Comparison of ENCODE assay signal across 11 cellular contexts in the genomic region with DNA sequence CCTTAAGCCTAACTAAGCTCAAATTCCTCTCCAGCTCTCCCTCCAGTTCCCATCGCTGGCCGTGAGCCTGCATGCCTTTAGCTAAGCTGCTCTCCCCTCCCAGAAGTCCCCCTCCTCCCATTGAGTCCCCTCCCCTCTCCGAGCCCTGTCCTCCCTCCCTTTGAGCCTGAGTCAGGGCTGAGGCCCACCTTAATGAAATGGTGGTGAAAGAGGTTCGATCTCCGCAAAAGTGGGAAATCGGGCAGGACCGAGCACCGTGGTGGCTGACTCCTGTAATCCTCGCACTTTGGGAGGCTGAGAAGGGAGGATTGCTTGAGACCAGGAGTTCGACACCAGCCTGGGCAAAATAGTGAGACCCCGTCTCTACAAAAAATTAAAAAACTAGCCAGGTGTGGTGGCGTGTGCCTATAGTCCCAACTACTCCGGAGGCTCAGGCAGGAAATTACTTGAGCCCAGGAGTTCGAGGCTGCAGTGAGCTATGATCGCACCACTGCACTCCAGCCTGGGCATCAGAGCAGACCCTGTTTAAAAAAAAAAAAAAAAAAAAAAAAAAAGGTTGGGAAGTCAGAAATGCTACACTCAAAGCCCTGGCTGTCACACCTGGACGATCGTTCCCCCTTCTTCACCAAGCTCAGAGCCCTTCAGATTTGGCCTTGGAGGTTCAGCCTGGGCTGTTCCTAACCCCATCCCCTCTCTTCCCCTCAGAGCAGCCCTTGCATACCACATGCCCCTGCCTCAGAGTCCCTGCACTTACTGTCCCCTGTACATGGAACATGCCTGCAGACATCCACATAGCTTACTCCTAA. TPM values are rescaled to one million over a fixed set of nuclear protein-coding genes. Genes with fewer than 3 reads are reported as not detected.
DNase-seq lines count a peak whose midpoint lies in the region; ATAC-seq and TF ChIP-seq lines count a peak whose summit lies in the region.
"Had no signal": no experiment of that assay in that cellular context is flagged by ENCODE, and none has a peak within 500 bp of the region (broad histone marks: within the 10 kb centered on the region; RNA-seq: fewer than 3 reads in every experiment).

No MANE protein-coding gene starts in this region.

- H3K27ac ChIP-seq in mesendoderm (ENCODE audit: low read depth, low read length), result no peak overlapping the region
- H3K27ac ChIP-seq in thyroid gland, result peak overlapping the region; percentile 88 to 95 (median 92)
- H3K27ac ChIP-seq: SJCRH30 had no signal

- no peak overlapping the region for H2BK5ac ChIP-seq in mesendoderm (ENCODE audit: low read length)

- WGBS in mesendoderm (ENCODE audit: extremely low coverage, insufficient coverage, low lambda C conversion rate), result no CpG with 5 or more reads among the region's 17 CpGs
- WGBS in thyroid gland, 2 donors, result 39 to 51% methylated on average over 17 of the region's 17 CpGs

- H3K56ac ChIP-seq in mesendoderm (ENCODE audit: low read length), result no peak overlapping the region

- H3K79me1 ChIP-seq in mesendoderm (ENCODE audit: low read length), result no peaks in the 10 kb centered on the region

- H3K79me2 ChIP-seq in mesendoderm (ENCODE audit: control insufficient read depth, insufficient read depth, low read length), result no peaks in the 10 kb centered on the region

- no peaks in the 10 kb centered on the region for H3K36me3 Mint-ChIP-seq in activated T-cell treated with anti-CD3 and anti-CD28 coated beads, Interleukin-2, amount 50 U/mL, for 72 hours (ENCODE audit: insufficient read depth in 2 of 2)
- no peaks in the 10 kb centered on the region for H3K36me3 Mint-ChIP-seq in brain

- TF ChIP-seq CTCF in brain (conservative IDR thresholded peaks at IDR 0.05) (no peak), thyroid gland (IDR thresholded peaks at IDR 0.05) (no peak)

- no peaks in the 10 kb centered on the region for H3K9me3 ChIP-seq in thyroid gland
- H3K9me3 ChIP-seq: mucosa of descending colon, SJCRH30 had no signal

- H3K36me3 ChIP-seq in mesendoderm (ENCODE audit: control insufficient read depth, insufficient read depth, low read length) (no peaks in the 10 kb centered on the region), thyroid gland (no peaks in the 10 kb centered on the region)
- H3K36me3 ChIP-seq: SJCRH30 had no signal

- H3K9me3 Mint-ChIP-seq in activated T-cell treated with anti-CD3 and anti-CD28 coated beads, Interleukin-2, amount 50 U/mL, for 72 hours, result peaks cover 0 to 2% of the 10 kb centered on the region in 2 donors
- H3K9me3 Mint-ChIP-seq in brain, result peaks cover 0 to 4% (median 3%) of the 10 kb centered on the region in 5 experiments

- H3K4me1 ChIP-seq in mesendoderm (ENCODE audit: control insufficient read depth, low read depth, low read length) (no peaks in the 10 kb centered on the region), thyroid gland (peaks cover 15 to 24% of the 10 kb centered on the region in 2 donors)
- H3K4me1 ChIP-seq: SJCRH30 had no signal

- no peak overlapping the region for H4K5ac ChIP-seq in mesendoderm (ENCODE audit: low read length)

- H3K4ac ChIP-seq in mesendoderm (ENCODE audit: low read depth, low read length), result no peak overlapping the region

- H4K8ac ChIP-seq in mesendoderm (ENCODE audit: low read depth, low read length), result no peak overlapping the region

- peak overlapping the region; percentile 64 to 65 for H3K4me3 Mint-ChIP-seq in activated T-cell treated with anti-CD3 and anti-CD28 coated beads, Interleukin-2, amount 50 U/mL, for 72 hours
- H3K4me3 Mint-ChIP-seq in brain, result peak overlapping the region; percentile 70 to 80 (median 76)

- H3K4me1 Mint-ChIP-seq in activated T-cell treated with anti-CD3 and anti-CD28 coated beads, Interleukin-2, amount 50 U/mL, for 72 hours (ENCODE audit: low read depth), result peaks cover 18% of the 10 kb centered on the region
- H3K4me1 Mint-ChIP-seq in brain, result peaks cover 4% of the 10 kb centered on the region

- no peak for TF ChIP-seq POLR2A in thyroid gland (IDR thresholded peaks at IDR 0.05)
- TF ChIP-seq POLR2A in GM18505 (IDR thresholded peaks at IDR 0.05; ENCODE audit: borderline replicate concordance, extremely low read depth, insufficient read depth, insufficient read length), result no peak

- DNase-seq in activated T-cell treated with anti-CD3 and anti-CD28 coated beads, Interleukin-2, amount 50 U/mL, for 72 hours, result no peak
- DNase-seq in activated T-cell treated with anti-CD3 and anti-CD28 coated beads for 4 hours, result no peak
- DNase-seq in mesendoderm, result no peak
- peak; percentile 51 to 55 for DNase-seq in thyroid gland
- DNase-seq in stimulated activated CD4-positive, alpha-beta T cell treated with anti-CD3 and anti-CD28 coated beads, Interleukin-2, amount 100 ng/mL, for 48 hours, result no peak
- DNase-seq: activated CD8-positive, alpha-beta memory T cell treated with anti-CD3 and anti-CD28 coated beads for 24 hours had no signal

- H2BK15ac ChIP-seq in mesendoderm (replicated peaks; ENCODE audit: low read depth), result no peak overlapping the region

- peaks cover 68% of the 10 kb centered on the region for H3K27me3 Mint-ChIP-seq in activated T-cell treated with anti-CD3 and anti-CD28 coated beads, Interleukin-2, amount 50 U/mL, for 72 hours (ENCODE audit: low read depth)
- H3K27me3 Mint-ChIP-seq in brain, result peaks cover 39% of the 10 kb centered on the region

- no peak overlapping the region for H3K18ac ChIP-seq in mesendoderm (ENCODE audit: low read length)

- H3K4me3 ChIP-seq in mesendoderm (ENCODE audit: low read length) (no peak overlapping the region), thyroid gland (replicated peaks in 1 of 3) (peak overlapping the region in 1 of 3 donors; percentile 58)
- H3K4me3 ChIP-seq: SJCRH30 had no signal

- intact Hi-C loops in thyroid gland (cut with DNase I), result loop anchor here (10.0 kb wide), 1 partner anchor 84 kb away; no protein-coding TSS in a partner anchor

- no peak overlapping the region for H2BK120ac ChIP-seq in mesendoderm (ENCODE audit: low read depth, low read length)

- H2AK5ac ChIP-seq in mesendoderm (ENCODE audit: low read length), result no peak overlapping the region

- no peak overlapping the region for H3K23ac ChIP-seq in mesendoderm (ENCODE audit: low read length)

- no peak overlapping the region for H3K9ac ChIP-seq in mesendoderm (ENCODE audit: low read length)

- no peak for ATAC-seq in activated T-cell treated with anti-CD3 and anti-CD28 coated beads, Interleukin-2, amount 50 U/mL, for 72 hours (replicated peaks in 1 of 2)
- ATAC-seq in HG02840 (IDR thresholded peaks at IDR 0.05; ENCODE audit: low FRiP score, unreplicated experiment) (no peak), GM18505 (IDR thresholded peaks at IDR 0.05; ENCODE audit: unreplicated experiment) (no peak)

- H3K4me2 ChIP-seq in mesendoderm (ENCODE audit: low read length), result peak overlapping the region; percentile 46

- H3K27me3 ChIP-seq in mesendoderm (ENCODE audit: insufficient read depth, low read length, poor library complexity), result no peaks in the 10 kb centered on the region
- no peaks in the 10 kb centered on the region for H3K27me3 ChIP-seq in thyroid gland
- H3K27me3 ChIP-seq: SJCRH30 had no signal

- H3K27ac Mint-ChIP-seq in activated T-cell treated with anti-CD3 and anti-CD28 coated beads, Interleukin-2, amount 50 U/mL, for 72 hours, result no peak overlapping the region
- peak overlapping the region in 2 of 5 experiments; percentile 22 to 45 for H3K27ac Mint-ChIP-seq in brain

RNA-seq across cellular contexts. Expression of gene CLDN3, which starts 1.0 kb away (rescaled TPM):
- not detected for total RNA-seq in activated T-cell treated with anti-CD3 and anti-CD28 coated beads, Interleukin-2, amount 50 U/mL, for 72 hours
- 116 TPM for polyA plus RNA-seq in brain (ENCODE audit: insufficient read depth, low read depth, low replicate concordance)
- 1.6 TPM for polyA plus RNA-seq in mesendoderm (2013, experiment 1 of 2)
- 1.7 TPM for polyA plus RNA-seq in mesendoderm (2013, experiment 2 of 2)
- 100 to 1,000 TPM; 249 to 330 (median 288) TPM for total RNA-seq in thyroid gland
- total RNA-seq: SJCRH30 had no signal

RNA-seq across cellular contexts. Expression of gene ABHD11, which starts 32.5 kb away (rescaled TPM):
- 10 to 100 TPM; 10.2 to 12.2 TPM for total RNA-seq in activated T-cell treated with anti-CD3 and anti-CD28 coated beads, Interleukin-2, amount 50 U/mL, for 72 hours
- 34.4 TPM for polyA plus RNA-seq in brain (ENCODE audit: insufficient read depth, low read depth, low replicate concordance)
- 9.8 TPM for polyA plus RNA-seq in mesendoderm (2013, experiment 1 of 2)
- 10.8 TPM for polyA plus RNA-seq in mesendoderm (2013, experiment 2 of 2)
- 10 to 100 TPM; 39.5 to 75.8 (median 67.1) TPM for total RNA-seq in thyroid gland

RNA-seq across cellular contexts. Expression of gene STX1A, which starts 51.6 kb away (rescaled TPM):
- 10 to 100 TPM; 28.6 to 37.5 TPM for total RNA-seq in activated T-cell treated with anti-CD3 and anti-CD28 coated beads, Interleukin-2, amount 50 U/mL, for 72 hours
- 68.5 TPM for polyA plus RNA-seq in brain (ENCODE audit: insufficient read depth, low read depth, low replicate concordance)
- polyA plus RNA-seq in mesendoderm (2013, experiment 1 of 2), result 4.8 TPM
- polyA plus RNA-seq in mesendoderm (2013, experiment 2 of 2), result 5.3 TPM
- total RNA-seq in thyroid gland, result 1 to 10 TPM; 4.4 to 9.5 (median 7.2) TPM

RNA-seq across cellular contexts. Expression of gene CLDN4, which starts 59.7 kb away (rescaled TPM):
- total RNA-seq in activated T-cell treated with anti-CD3 and anti-CD28 coated beads, Interleukin-2, amount 50 U/mL, for 72 hours, result under 1 TPM; 0.34 to 0.53 TPM
- polyA plus RNA-seq in brain (ENCODE audit: insufficient read depth, low read depth, low replicate concordance), result 132 TPM
- 12.6 TPM for polyA plus RNA-seq in mesendoderm (2013, experiment 1 of 2)
- polyA plus RNA-seq in mesendoderm (2013, experiment 2 of 2), result 12.9 TPM
- 100 to 1,000 TPM; 178 to 301 (median 196) TPM for total RNA-seq in thyroid gland

Comparison
In these comparisons a context has a peak if more than half of its experiments do, and no peak if none do; other contexts are left out.
1. DNase-seq: peak in thyroid gland (2 of 2); none in activated T-cell treated with anti-CD3 and anti-CD28 coated beads, Interleukin-2, amount 50 U/mL, for 72 hours (0 of 2), activated T-cell treated with anti-CD3 and anti-CD28 coated beads for 4 hours (single experiment), mesendoderm (single experiment) and stimulated activated CD4-positive, alpha-beta T cell treated with anti-CD3 and anti-CD28 coated beads, Interleukin-2, amount 100 ng/mL, for 48 hours (0 of 2).
2. RNA of gene CLDN3, which starts 1.0 kb away (total RNA-seq): 249 to 330 TPM in thyroid gland; not detected in activated T-cell treated with anti-CD3 and anti-CD28 coated beads, Interleukin-2, amount 50 U/mL, for 72 hours; every median in the first group is over 100 times any median in the second.